In the genomic region with DNA sequence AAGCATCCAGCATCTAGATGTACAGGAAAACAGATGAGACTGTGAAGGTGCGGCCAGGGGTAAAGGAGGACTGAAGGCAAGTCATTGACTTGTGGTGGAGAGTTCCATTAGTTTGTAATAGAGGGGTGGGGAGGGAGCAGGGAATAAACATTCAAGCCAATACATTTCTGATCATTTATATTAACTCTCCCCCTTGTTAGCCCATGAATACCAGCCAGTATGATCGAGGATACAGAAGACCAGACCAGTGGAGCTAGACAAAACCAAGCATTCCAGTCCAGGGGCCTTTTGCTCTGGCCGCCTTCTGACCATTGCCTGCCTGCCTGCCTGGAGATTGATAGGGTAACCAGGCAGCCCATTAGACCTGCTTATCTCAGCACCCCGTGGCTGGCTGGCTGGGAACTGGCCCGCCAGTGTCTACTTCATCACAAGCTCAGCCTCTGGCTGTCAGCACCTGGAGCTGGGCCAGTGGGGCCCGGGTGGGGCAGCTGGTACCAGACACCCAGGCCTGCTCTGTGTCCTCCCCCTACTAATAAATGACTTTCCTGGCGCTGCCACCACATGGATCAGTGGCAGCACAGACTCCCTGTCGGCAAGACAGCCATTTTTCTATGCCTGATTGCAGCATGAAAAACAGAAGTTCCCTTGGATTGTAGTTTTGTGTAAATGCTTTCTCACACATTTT, we compare ENCODE assay signal across 13 cellular contexts.
A peak's percentile ranks its signal among the peaks of the same experiment; 100 is the strongest.
DNase-seq lines count a peak whose midpoint lies in the region; ATAC-seq and TF ChIP-seq lines count a peak whose summit lies in the region.
"Had no signal": no experiment of that assay in that cellular context is flagged by ENCODE, and none has a peak within 500 bp of the region (broad histone marks: within the 10 kb centered on the region; RNA-seq: fewer than 3 reads in every experiment).

No MANE protein-coding gene starts in this region.

- peak; percentile 100 for ATAC-seq in left ventricle myocardium superior
- no peak for ATAC-seq in activated naive CD8-positive, alpha-beta T cell treated with anti-CD3 and anti-CD28 coated beads, Interleukin-2, amount 50 U/mL, for 24 hours

- TF ChIP-seq CTCF in SK-N-SH (IDR thresholded peaks at IDR 0.05): no peak
- no peak for TF ChIP-seq CTCF in smooth muscle cell (IDR thresholded peaks at IDR 0.05; ENCODE audit: borderline replicate concordance, insufficient read depth, poor library complexity, severe bottlenecking)
- TF ChIP-seq CTCF in foreskin fibroblast (IDR thresholded peaks at IDR 0.05; ENCODE audit: low read depth, low read length): no peak

- H3F3A ChIP-seq in SK-N-SH (replicated peaks; ENCODE audit: insufficient read depth) (no peaks in the 10 kb centered on the region), smooth muscle cell (ENCODE audit: low read depth) (no peaks in the 10 kb centered on the region)

- DNase-seq in NCI-H1417 treated with DMSO at 0.1 percent for 48 hours (lab: John Stamatoyannopoulos, UW) (peak; percentile 6), SK-N-SH (peak; percentile 83), left ventricle myocardium superior (peak; percentile 94), smooth muscle cell (lab: John Stamatoyannopoulos, UW; ENCODE audit: unreplicated experiment) (peak; percentile 24), foreskin fibroblast (no peak), GM19240 (ENCODE audit: insufficient read length, low spot score) (no peak)
- no peak for DNase-seq in activated naive CD8-positive, alpha-beta T cell treated with anti-CD3 and anti-CD28 coated beads, Interleukin-2, amount 50 U/mL, for 24 hours
- DNase-seq: activated CD4-positive, CD25-positive, alpha-beta regulatory T cell treated with anti-CD3 and anti-CD28 coated beads, Interleukin-2, amount 50 U/mL, for 72 hours; activated gamma-delta T cell; DND-41; glutamatergic neuron; stimulated activated naive CD4-positive, alpha-beta T cell treated with Interleukin-2 at 50 U/mL for 16 hours had no signal

- peak in 1 of 2 experiments; percentile 95; a peak in 2 of 4 replicates for TF ChIP-seq EP300 in SK-N-SH (IDR thresholded peaks at IDR 0.05; ENCODE audit: borderline replicate concordance in 1 of 2, low read depth in 1 of 2, low read length in 1 of 2)

- H3K9me2 ChIP-seq in SK-N-SH: no peaks in the 10 kb centered on the region

- H3K9me3 ChIP-seq in SK-N-SH (no peaks in the 10 kb centered on the region), smooth muscle cell (replicated peaks; ENCODE audit: low read depth) (no peaks in the 10 kb centered on the region)

- POLR2A ChIA-PET in SK-N-SH (lab: Yijun Ruan, JAX): no interaction called here

- H3K9ac ChIP-seq in SK-N-SH (no peak overlapping the region), smooth muscle cell (ENCODE audit: low read depth) (no peak overlapping the region)

- H3K36me3 Mint-ChIP-seq in activated naive CD8-positive, alpha-beta T cell treated with anti-CD3 and anti-CD28 coated beads, Interleukin-2, amount 50 U/mL, for 24 hours (ENCODE audit: low read depth): no peaks in the 10 kb centered on the region

- intact Hi-C loops in left ventricle myocardium superior (cut with micrococcal nuclease): no loop called here

- TF ChIP-seq RAD21 in SK-N-SH (IDR thresholded peaks at IDR 0.05; ENCODE audit: low read length): no peak; the same call in none of the 2 replicates

- H3K9me3 Mint-ChIP-seq in activated naive CD8-positive, alpha-beta T cell treated with anti-CD3 and anti-CD28 coated beads, Interleukin-2, amount 50 U/mL, for 24 hours: no peaks in the 10 kb centered on the region
- H3K9me3 Mint-ChIP-seq: dendritic cell treated with granulocyte-macrophage colony-stimulating factor and Interleukin-4, amounts not matched to agents 40 ng/mL and 50 ng/mL, for 4 days had no signal

- H3K27ac ChIP-seq in SK-N-SH (ENCODE audit: low read depth in 2 of 2, low read length in 1 of 2) (peak overlapping the region in 1 of 2 experiments; percentile 98; a peak in 2 of 4 replicates), smooth muscle cell (ENCODE audit: low read depth) (no peak overlapping the region)

- H3K27me3 ChIP-seq in SK-N-SH (ENCODE audit: insufficient read depth) (no peaks in the 10 kb centered on the region), smooth muscle cell (ENCODE audit: low read depth) (no peaks in the 10 kb centered on the region)

- H3K4me3 ChIP-seq in SK-N-SH (ENCODE audit: low read depth in 2 of 2, low read length in 1 of 2) (no peak overlapping the region), smooth muscle cell (no peak overlapping the region), foreskin fibroblast (ENCODE audit: low read depth in 1 of 2, low read length in 2 of 2) (no peak overlapping the region)

- H3K27me3 Mint-ChIP-seq in activated naive CD8-positive, alpha-beta T cell treated with anti-CD3 and anti-CD28 coated beads, Interleukin-2, amount 50 U/mL, for 24 hours: peaks cover under 1% of the 10 kb centered on the region
- H3K27me3 Mint-ChIP-seq: dendritic cell treated with granulocyte-macrophage colony-stimulating factor and Interleukin-4, amounts not matched to agents 40 ng/mL and 50 ng/mL, for 4 days had no signal

- 20% methylated on average over 6 of the region's 8 CpGs for WGBS in SK-N-SH (ENCODE audit: low lambda C conversion rate)
- WGBS in smooth muscle cell (ENCODE audit: low lambda C conversion rate): 27% methylated on average over 8 of the region's 8 CpGs

- no peaks in the 10 kb centered on the region for H4K20me1 ChIP-seq in SK-N-SH (ENCODE audit: insufficient read depth)
- no peaks in the 10 kb centered on the region for H4K20me1 ChIP-seq in smooth muscle cell (ENCODE audit: low read depth)

- H3K4me1 ChIP-seq in SK-N-SH (ENCODE audit: control insufficient read depth in 1 of 2, insufficient read depth in 2 of 2, low read depth in 1 of 2, low read length in 1 of 2): peaks cover 0 to 24% of the 10 kb centered on the region in 2 experiments; a peak in 2 of 4 replicates
- no peaks in the 10 kb centered on the region for H3K4me1 ChIP-seq in smooth muscle cell (ENCODE audit: low read depth)

- H3K4me3 Mint-ChIP-seq in activated naive CD8-positive, alpha-beta T cell treated with anti-CD3 and anti-CD28 coated beads, Interleukin-2, amount 50 U/mL, for 24 hours: no peak overlapping the region
- H3K4me3 Mint-ChIP-seq: dendritic cell treated with granulocyte-macrophage colony-stimulating factor and Interleukin-4, amounts not matched to agents 40 ng/mL and 50 ng/mL, for 4 days had no signal

- H3K27ac Mint-ChIP-seq in activated naive CD8-positive, alpha-beta T cell treated with anti-CD3 and anti-CD28 coated beads, Interleukin-2, amount 50 U/mL, for 24 hours: no peak overlapping the region
- H3K27ac Mint-ChIP-seq: dendritic cell treated with granulocyte-macrophage colony-stimulating factor and Interleukin-4, amounts not matched to agents 40 ng/mL and 50 ng/mL, for 4 days had no signal

- H3K4me1 Mint-ChIP-seq in activated naive CD8-positive, alpha-beta T cell treated with anti-CD3 and anti-CD28 coated beads, Interleukin-2, amount 50 U/mL, for 24 hours: no peaks in the 10 kb centered on the region

- H3K4me2 ChIP-seq in SK-N-SH (no peak overlapping the region), smooth muscle cell (no peak overlapping the region)

- H3K79me2 ChIP-seq in SK-N-SH (ENCODE audit: insufficient read depth) (no peaks in the 10 kb centered on the region), smooth muscle cell (ENCODE audit: low read depth) (no peaks in the 10 kb centered on the region)

- CTCF ChIA-PET in SK-N-SH (lab: Yijun Ruan, JAX): interaction anchor here (0.6 to 18.1 kb wide), 6 partner anchors 20 to 417 kb away, joined by 3 to 226 read pairs (median 4); no protein-coding TSS in a partner anchor

- H2AFZ ChIP-seq in SK-N-SH (ENCODE audit: low read depth) (no peak overlapping the region), smooth muscle cell (ENCODE audit: low read depth) (peak overlapping the region; percentile 64)

- H3K36me3 ChIP-seq in SK-N-SH (replicated peaks in 1 of 2; ENCODE audit: control insufficient read depth in 1 of 2, insufficient read depth in 2 of 2, low read length in 1 of 2) (no peaks in the 10 kb centered on the region), smooth muscle cell (ENCODE audit: low read depth) (no peaks in the 10 kb centered on the region)

TF ChIP-seq in SK-N-SH, 30 proteins besides CTCF, POLR2A, EP300 and RAD21 (continues in another document):
- TF ChIP-seq FOXJ3 (CRISPR knock-in tag; IDR thresholded peaks at IDR 0.05) (peak; percentile 89), TEAD4 (IDR thresholded peaks at IDR 0.05; ENCODE audit: borderline replicate concordance, insufficient read depth) (no peak), NRF1 (IDR thresholded peaks at IDR 0.05; ENCODE audit: low read depth, low read length) (no peak), TAF1 (IDR thresholded peaks at IDR 0.05; ENCODE audit: borderline replicate concordance, low read depth, low read length) (no peak), ZBTB33 (IDR thresholded peaks at IDR 0.05; ENCODE audit: borderline replicate concordance, low read depth) (no peak)
- TF ChIP-seq, protein P1, sequence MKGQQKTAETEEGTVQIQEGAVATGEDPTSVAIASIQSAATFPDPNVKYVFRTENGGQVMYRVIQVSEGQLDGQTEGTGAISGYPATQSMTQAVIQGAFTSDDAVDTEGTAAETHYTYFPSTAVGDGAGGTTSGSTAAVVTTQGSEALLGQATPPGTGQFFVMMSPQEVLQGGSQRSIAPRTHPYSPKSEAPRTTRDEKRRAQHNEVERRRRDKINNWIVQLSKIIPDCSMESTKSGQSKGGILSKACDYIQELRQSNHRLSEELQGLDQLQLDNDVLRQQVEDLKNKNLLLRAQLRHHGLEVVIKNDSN (IDR thresholded peaks at IDR 0.05; ENCODE audit: borderline replicate concordance, low read depth): no peak
- TF ChIP-seq, protein P2, sequence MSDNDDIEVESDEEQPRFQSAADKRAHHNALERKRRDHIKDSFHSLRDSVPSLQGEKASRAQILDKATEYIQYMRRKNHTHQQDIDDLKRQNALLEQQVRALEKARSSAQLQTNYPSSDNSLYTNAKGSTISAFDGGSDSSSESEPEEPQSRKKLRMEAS (IDR thresholded peaks at IDR 0.05; ENCODE audit: low read depth): no peak

Comparison
In these comparisons a context has a peak if more than half of its experiments do, and no peak if none do; other contexts are left out.
1. DNase-seq: peak in NCI-H1417 treated with DMSO at 0.1 percent for 48 hours (single experiment), SK-N-SH (single experiment), left ventricle myocardium superior (single experiment) and smooth muscle cell (single experiment); none in activated naive CD8-positive, alpha-beta T cell treated with anti-CD3 and anti-CD28 coated beads, Interleukin-2, amount 50 U/mL, for 24 hours (single experiment), foreskin fibroblast (0 of 2) and GM19240 (single experiment).